Comparison of ENCODE assay signal across 10 cellular contexts in genomic region chr12:27555316-27555715, GRCh38. TPM values are rescaled to one million over a fixed set of nuclear protein-coding genes. Genes with fewer than 3 reads are reported as not detected.
DNase-seq lines count a peak whose midpoint lies in the region; ATAC-seq and TF ChIP-seq lines count a peak whose summit lies in the region.
"Had no signal": no experiment of that assay in that cellular context is flagged by ENCODE, and none has a peak within 500 bp of the region (broad histone marks: within the 10 kb centered on the region; RNA-seq: fewer than 3 reads in every experiment).

No MANE protein-coding gene starts in this region.

- H3K4me1 ChIP-seq in mammary epithelial cell (ENCODE audit: insufficient read depth, low read length) (peaks cover 62% of the 10 kb centered on the region), mucosa of rectum (ENCODE audit: control insufficient read depth in 2 of 2, insufficient read depth in 2 of 2, low read length in 2 of 2) (peaks cover 0 to 5% of the 10 kb centered on the region in 2 donors), thoracic aorta (ENCODE audit: control insufficient read depth in 1 of 2, low read depth in 2 of 2) (peaks cover 52 to 84% of the 10 kb centered on the region in 2 donors)

- intact Hi-C loops in mammary epithelial cell (cut with micrococcal nuclease) = no loop called here

- peaks cover 99% of the 10 kb centered on the region for H3K79me2 ChIP-seq in mammary epithelial cell (ENCODE audit: insufficient read depth, low read length)

- CTCF ChIA-PET in mammary epithelial cell (lab: Charles Lee; ENCODE audit: low non-redundant PET) = no interaction called here

- H3K4me3 ChIP-seq in mammary epithelial cell (replicated peaks in 1 of 3; ENCODE audit: insufficient read depth in 1 of 3, low read depth in 2 of 3, low read length in 3 of 3) = peak overlapping the region in 1 of 3 experiments; percentile 8
- peak overlapping the region in 1 of 2 donors; percentile 29 for H3K4me3 ChIP-seq in mucosa of rectum (ENCODE audit: low read length in 2 of 2)
- peak overlapping the region; percentile 53 for H3K4me3 ChIP-seq in thoracic aorta
- H3K4me3 ChIP-seq: pancreas had no signal

- 74% methylated on average over 5 of the region's 5 CpGs for WGBS in mammary epithelial cell (ENCODE audit: low coverage, missing lambda C conversion rate)

- TF ChIP-seq CTCF in mammary epithelial cell (conservative IDR thresholded peaks at IDR 0.05 in 1 of 2, IDR thresholded peaks at IDR 0.05 in 1 of 2; ENCODE audit: extremely low read depth in 1 of 2, insufficient read depth in 1 of 2, low read depth in 1 of 2, low read length in 2 of 2) (no peak), thoracic aorta (IDR thresholded peaks at IDR 0.05) (no peak)

- in situ Hi-C loops in mammary epithelial cell (cut with MboI; ENCODE audit: low sequenced_read_pairs in 2 of 2) = no loop called here

- H3K27me3 ChIP-seq in mammary epithelial cell (ENCODE audit: insufficient read depth, low read length) (no peaks in the 10 kb centered on the region), mucosa of rectum (ENCODE audit: control insufficient read depth in 2 of 2, insufficient read depth in 2 of 2, low read length in 2 of 2) (no peaks in the 10 kb centered on the region), thoracic aorta (replicated peaks; ENCODE audit: insufficient read depth) (no peaks in the 10 kb centered on the region)
- H3K27me3 ChIP-seq: pancreas had no signal

- H3K9ac ChIP-seq in mammary epithelial cell (ENCODE audit: insufficient read depth, low read length) = peak overlapping the region; percentile 60
- no peak overlapping the region for H3K9ac ChIP-seq in mucosa of rectum (ENCODE audit: low read depth in 1 of 2, low read length in 2 of 2)

- no peaks in the 10 kb centered on the region for H3K36me3 ChIP-seq in mammary epithelial cell (ENCODE audit: insufficient read depth, low read length)
- no peaks in the 10 kb centered on the region for H3K36me3 ChIP-seq in mucosa of rectum (ENCODE audit: control insufficient read depth in 2 of 2, insufficient read depth in 2 of 2, low read length in 2 of 2)
- H3K36me3 ChIP-seq in thoracic aorta = no peaks in the 10 kb centered on the region
- H3K36me3 ChIP-seq: pancreas had no signal

- ATAC-seq in thoracic aorta (ENCODE audit: insufficient number of reproducible peaks, low FRiP score, low read depth) (no peak), HG02623 (IDR thresholded peaks at IDR 0.05; ENCODE audit: unreplicated experiment) (no peak)
- ATAC-seq: activated CD8-positive, alpha-beta T cell treated with anti-CD3 and anti-CD28 coated beads for 36 hours had no signal

- DNase-seq in MV-4-11 (lab: John Stamatoyannopoulos, UW) (peak; percentile 72), mammary epithelial cell (no peak), thoracic aorta (ENCODE audit: low spot score) (no peak), T-helper 1 cell (no peak), LoVo (ENCODE audit: low spot score) (no peak)
- DNase-seq: NCI-H2029, pancreas had no signal

- H3K4me2 ChIP-seq in mammary epithelial cell (ENCODE audit: insufficient read depth, low read depth, low read length) = peak overlapping the region; percentile 72

- H3K27ac ChIP-seq in mammary epithelial cell (ENCODE audit: insufficient read depth, low read depth, low read length) (peak overlapping the region; percentile 62), mucosa of rectum (ENCODE audit: low read depth in 2 of 2, low read length in 2 of 2) (peak overlapping the region; percentile 31 to 53), thoracic aorta (peak overlapping the region; percentile 68 to 75)

- no peaks in the 10 kb centered on the region for H4K20me1 ChIP-seq in mammary epithelial cell (ENCODE audit: insufficient read depth, low read length)

- BruUV-seq in mammary epithelial cell (replicated peaks; lab: Mats Ljungman, UMichigan) = no TSS peak

- H3K9me3 ChIP-seq in mammary epithelial cell (replicated peaks; ENCODE audit: insufficient read depth, low read length) = no peaks in the 10 kb centered on the region
- no peaks in the 10 kb centered on the region for H3K9me3 ChIP-seq in mucosa of rectum (ENCODE audit: control insufficient read depth in 2 of 2, low read length in 2 of 2)
- H3K9me3 ChIP-seq in thoracic aorta = no peaks in the 10 kb centered on the region
- H3K9me3 ChIP-seq: pancreas had no signal

- dilution Hi-C loops in mammary epithelial cell (cut with HindIII; ENCODE audit: low sequenced_read_pairs) = no loop called here

- H2AFZ ChIP-seq in mammary epithelial cell (ENCODE audit: low read depth, low read length) = peak overlapping the region; percentile 53

RNA-seq across cellular contexts. Expression of gene PPFIBP1, which starts 31.3 kb away (rescaled TPM):
- 100 to 1,000 TPM; 114 to 136 TPM for total RNA-seq in mammary epithelial cell
- polyA plus RNA-seq in mammary epithelial cell = 41.2 TPM
- 266 TPM for polyA minus RNA-seq in mammary epithelial cell
- total RNA-seq in thoracic aorta = 100 to 1,000 TPM; 103 to 232 TPM
